Comparison of ENCODE assay signal across 23 cellular contexts in the genomic region with DNA sequence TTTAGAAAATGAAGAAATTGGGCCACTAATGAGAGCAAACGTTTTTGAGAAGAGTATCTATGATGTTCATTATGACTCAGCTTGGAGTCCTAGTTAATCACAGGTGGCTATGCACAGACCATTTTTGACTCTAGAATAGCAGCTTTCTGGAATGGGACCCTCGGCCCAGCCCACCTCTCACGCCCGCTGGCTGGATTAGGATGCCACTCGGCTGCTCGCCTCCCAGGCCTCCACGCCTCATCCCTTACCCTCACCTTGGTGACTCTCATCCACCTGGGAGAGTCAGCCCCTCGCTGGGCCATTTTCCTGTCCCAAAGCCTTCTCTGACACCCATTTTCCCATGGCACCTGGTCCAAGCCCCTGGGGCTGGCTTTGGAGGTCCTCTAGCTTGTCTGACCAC.
"Had no signal": no experiment of that assay in that cellular context is flagged by ENCODE, and none has a peak within 500 bp of the region (broad histone marks: within the 10 kb centered on the region; RNA-seq: fewer than 3 reads in every experiment).

No MANE protein-coding gene starts in this region.

- H3K27ac ChIP-seq: left ventricle myocardium inferior, pancreas, prostate gland, spleen, suprapubic skin, thoracic aorta, tibial artery, upper lobe of right lung had no signal

- H3K4me3 ChIP-seq: left ventricle myocardium inferior, lung, pancreas, prostate gland, skin epidermis, spleen, suprapubic skin, thoracic aorta, tibial artery, upper lobe of right lung had no signal

- DNase-seq: hypothalamus; immature natural killer cell; left ventricle myocardium inferior; naive thymus-derived CD8-positive, alpha-beta T cell; nucleus accumbens; pancreas; posterior cingulate gyrus; retina; right cardiac atrium; spleen; stimulated activated CD4-positive, alpha-beta T cell treated with anti-CD3 and anti-CD28 coated beads, Interleukin-4, amount 100 ng/mL, for 24 hours; stimulated activated naive CD4-positive, alpha-beta T cell; tibial artery; trophoblast cell; upper lobe of right lung had no signal

- H3K27me3 ChIP-seq: pancreas, suprapubic skin, tibial artery, upper lobe of right lung had no signal

- H3K36me3 Mint-ChIP-seq: immature natural killer cell; memory B cell; naive thymus-derived CD8-positive, alpha-beta T cell had no signal

- H3K27ac Mint-ChIP-seq: immature natural killer cell; memory B cell; naive thymus-derived CD8-positive, alpha-beta T cell; stimulated activated effector memory CD8-positive, alpha-beta T cell treated with anti-CD3 and anti-CD28 coated beads, Interleukin-12 subunit alpha, Interleukin-12 subunit beta, amount 100 ng/mL, for 72 hours; stimulated activated naive CD8-positive, alpha-beta T cell treated with anti-CD3 and anti-CD28 coated beads, Interleukin-15, Interleukin-2, amounts not matched to agents 100 ng/mL and 50 ng/mL, for 24 hours had no signal

- H3K4me3 Mint-ChIP-seq: immature natural killer cell; memory B cell; naive thymus-derived CD8-positive, alpha-beta T cell; stimulated activated effector memory CD8-positive, alpha-beta T cell treated with anti-CD3 and anti-CD28 coated beads, Interleukin-12 subunit alpha, Interleukin-12 subunit beta, amount 100 ng/mL, for 72 hours; stimulated activated naive CD8-positive, alpha-beta T cell treated with anti-CD3 and anti-CD28 coated beads, Interleukin-15, Interleukin-2, amounts not matched to agents 100 ng/mL and 50 ng/mL, for 24 hours had no signal

- H3K4me1 Mint-ChIP-seq: immature natural killer cell; memory B cell; naive thymus-derived CD8-positive, alpha-beta T cell; stimulated activated effector memory CD8-positive, alpha-beta T cell treated with anti-CD3 and anti-CD28 coated beads, Interleukin-12 subunit alpha, Interleukin-12 subunit beta, amount 100 ng/mL, for 72 hours had no signal

- H3K36me3 ChIP-seq: left ventricle myocardium inferior, pancreas, prostate gland, spleen, suprapubic skin, thoracic aorta, tibial artery, upper lobe of right lung had no signal

- H3K4me1 ChIP-seq: left ventricle myocardium inferior, pancreas, spleen, upper lobe of right lung had no signal

- H3K9me3 Mint-ChIP-seq: immature natural killer cell; memory B cell; stimulated activated effector memory CD8-positive, alpha-beta T cell treated with anti-CD3 and anti-CD28 coated beads, Interleukin-12 subunit alpha, Interleukin-12 subunit beta, amount 100 ng/mL, for 72 hours; stimulated activated naive CD8-positive, alpha-beta T cell treated with anti-CD3 and anti-CD28 coated beads, Interleukin-15, Interleukin-2, amounts not matched to agents 100 ng/mL and 50 ng/mL, for 24 hours had no signal

- H3K9me3 ChIP-seq: left ventricle myocardium inferior, pancreas, prostate gland, spleen, suprapubic skin, thoracic aorta, tibial artery, upper lobe of right lung had no signal
